24 cellular contexts compared by ENCODE assay signal in the genomic region with DNA sequence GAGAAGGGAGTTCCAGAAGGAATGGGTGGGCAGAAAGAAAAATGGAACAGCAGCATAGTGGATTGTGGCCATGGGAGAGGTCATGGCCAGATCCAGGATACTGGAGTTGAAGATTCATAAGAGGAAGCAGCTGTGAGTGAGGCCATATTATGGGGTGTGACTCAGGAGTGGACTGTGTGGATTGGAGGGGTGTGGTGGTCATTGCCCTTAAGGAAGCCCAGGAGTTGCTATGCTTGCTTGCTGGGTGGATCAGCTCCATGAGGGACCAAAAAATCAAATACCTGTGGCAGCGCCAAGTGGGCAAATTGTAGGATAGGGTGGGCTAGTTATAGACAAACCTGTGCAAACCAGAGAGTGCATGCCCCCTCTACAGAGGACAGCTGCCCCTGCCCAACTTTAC. TPM values are rescaled to one million over a fixed set of nuclear protein-coding genes. Genes with fewer than 3 reads are reported as not detected.
DNase-seq lines count a peak whose midpoint lies in the region; ATAC-seq and TF ChIP-seq lines count a peak whose summit lies in the region.
"Had no signal": no experiment of that assay in that cellular context is flagged by ENCODE, and none has a peak within 500 bp of the region (broad histone marks: within the 10 kb centered on the region; RNA-seq: fewer than 3 reads in every experiment).

No MANE protein-coding gene starts in this region.

- no peak overlapping the region for H3K56ac ChIP-seq in IMR-90 (ENCODE audit: extremely low read depth, insufficient read depth, low read length)

- no peak overlapping the region for H2BK120ac ChIP-seq in IMR-90 (ENCODE audit: low read depth, low read length)

- TF ChIP-seq RAD21 in IMR-90 (IDR thresholded peaks at IDR 0.05; ENCODE audit: low read length): no peak

- H3K27ac Mint-ChIP-seq in brain: peak overlapping the region in 3 of 5 experiments; percentile 3 to 56 (median 12)
- H3K27ac Mint-ChIP-seq: naive thymus-derived CD4-positive, alpha-beta T cell; stimulated activated memory B cell treated with anti-CD40 and anti-IgM and Interleukin-4, amounts not matched to agents 10 μg/mL and 1 μg/mL and 100 μg/mL, for 72 hours had no signal

- H3K27me3 Mint-ChIP-seq in brain: no peaks in the 10 kb centered on the region
- H3K27me3 Mint-ChIP-seq: stimulated activated memory B cell treated with anti-CD40 and anti-IgM and Interleukin-4, amounts not matched to agents 10 μg/mL and 1 μg/mL and 100 μg/mL, for 72 hours had no signal

- peaks cover 0 to 3% (median 0%) of the 10 kb centered on the region in 5 experiments for H3K9me3 Mint-ChIP-seq in brain
- H3K9me3 Mint-ChIP-seq: stimulated activated memory B cell treated with anti-CD40 and anti-IgM and Interleukin-4, amounts not matched to agents 10 μg/mL and 1 μg/mL and 100 μg/mL, for 72 hours had no signal

- POLR2A ChIA-PET in IMR-90 (lab: Charles Lee; ENCODE audit: unreplicated experiment): no interaction called here

- peak overlapping the region; percentile 51; the same call in 1 of the 2 replicates for H2AK5ac ChIP-seq in IMR-90 (ENCODE audit: low read depth, low read length)

- H2BK5ac ChIP-seq in IMR-90 (ENCODE audit: low read depth, low read length, poor library complexity, severe bottlenecking): no peak overlapping the region

- H3K36me3 ChIP-seq in IMR-90 (ENCODE audit: control insufficient read depth, insufficient read depth, low read length) (no peaks in the 10 kb centered on the region), mucosa of descending colon (ENCODE audit: low read depth) (no peaks in the 10 kb centered on the region)
- H3K36me3 ChIP-seq: BLaER1, cardiac muscle cell had no signal

- no peak overlapping the region for H4K5ac ChIP-seq in IMR-90 (ENCODE audit: low read depth, low read length)

- H2BK20ac ChIP-seq in IMR-90 (ENCODE audit: low read depth, low read length): peak overlapping the region; percentile 16; the same call in 1 of the 2 replicates

- H4K91ac ChIP-seq in IMR-90 (ENCODE audit: insufficient read depth, low read depth, low read length): no peak overlapping the region

- H3K79me1 ChIP-seq in IMR-90 (ENCODE audit: low read depth in 1 of 2, low read length in 2 of 2): peaks cover 32 to 51% of the 10 kb centered on the region in 2 experiments

- H3K36me3 Mint-ChIP-seq in brain: no peaks in the 10 kb centered on the region

- intact Hi-C loops in IMR-90 (cut with micrococcal nuclease): no loop called here
- intact Hi-C loops in mucosa of descending colon (cut with DNase I, micrococcal nuclease): no loop called here

- no peak overlapping the region for H3K23ac ChIP-seq in IMR-90 (ENCODE audit: low read depth, low read length)

- H3K27me3 ChIP-seq in IMR-90 (ENCODE audit: control insufficient read depth, insufficient read depth, low read length): no peaks in the 10 kb centered on the region
- H3K27me3 ChIP-seq: BLaER1, cardiac muscle cell had no signal

- no peak overlapping the region for H3K27ac ChIP-seq in IMR-90 (ENCODE audit: insufficient read depth, low read length)
- H3K27ac ChIP-seq: BLaER1, cardiac muscle cell, RWPE1, VCaP had no signal

- peaks cover 3% of the 10 kb centered on the region; the same call in 1 of the 2 replicates for H4K20me1 ChIP-seq in IMR-90 (ENCODE audit: insufficient read depth, low read length)
- H4K20me1 ChIP-seq: BLaER1 had no signal

- H3K9me1 ChIP-seq in IMR-90 (ENCODE audit: insufficient read depth, low read length): peaks cover 6% of the 10 kb centered on the region; the same call in 1 of the 2 replicates

- no peak overlapping the region for H2AFZ ChIP-seq in IMR-90 (replicated peaks; ENCODE audit: low read length, poor library complexity)

- no peak for TF ChIP-seq POLR2A in IMR-90 (IDR thresholded peaks at IDR 0.05; ENCODE audit: low read depth, low read length)

- H3K4me1 Mint-ChIP-seq in brain: peaks cover 67% of the 10 kb centered on the region

- peak; percentile 50 for DNase-seq in AG20443 (ENCODE audit: low spot score)
- no peak for DNase-seq in IMR-90
- DNase-seq in mucosa of descending colon: peak in 2 of 3 donors; percentile 44 to 74
- no peak for DNase-seq in NCI-H446 (lab: John Stamatoyannopoulos, UW)
- DNase-seq in NAMALWA (ENCODE audit: low spot score): no peak
- no peak for DNase-seq in activated CD8-positive, alpha-beta memory T cell treated with anti-CD3 and anti-CD28 coated beads, Interleukin-2, amount 50 U/mL, for 4 hours
- DNase-seq: activated CD4-positive, alpha-beta T cell treated with anti-CD3 and anti-CD28 coated beads for 48 hours; activated naive CD4-positive, alpha-beta T cell treated with Interleukin-2 at 50 U/mL for 16 hours; activated T-cell treated with anti-CD3 and anti-CD28 coated beads, Interleukin-2, amount 50 U/mL, for 48 hours; COR-L47; mesendoderm; naive thymus-derived CD4-positive, alpha-beta T cell; NCI-H1694; NCI-H2171 treated with DMSO at 0.1 percent for 48 hours; NCI-H524 treated with DMSO at 0.1 percent for 48 hours; stimulated activated CD4-positive, alpha-beta T cell treated with anti-CD3 and anti-CD28 coated beads, Interleukin-4, amount 100 ng/mL, for 1 hour had no signal

- no peak overlapping the region for H2BK15ac ChIP-seq in IMR-90 (ENCODE audit: low read depth, low read length)

- BruUV-seq in IMR-90 (replicated peaks; lab: Mats Ljungman, UMichigan): no TSS peak

- in situ Hi-C loops in IMR-90 (cut with MboI; ENCODE audit: low sequenced_read_pairs): no loop called here

- H3K9me3 ChIP-seq in IMR-90 (ENCODE audit: control insufficient read depth, insufficient read depth, low read length): no peaks in the 10 kb centered on the region
- H3K9me3 ChIP-seq in mucosa of descending colon: no peaks in the 10 kb centered on the region
- H3K9me3 ChIP-seq: BLaER1 had no signal

- dilution Hi-C loops in IMR-90 (cut with HindIII; ENCODE audit: low sequenced_read_pairs, unreplicated experiment): no loop called here

- H3K14ac ChIP-seq in IMR-90 (replicated peaks; ENCODE audit: low read depth, low read length): no peak overlapping the region

- H3K9ac ChIP-seq in IMR-90 (ENCODE audit: low read depth, low read length): no peak overlapping the region
- H3K9ac ChIP-seq: BLaER1 had no signal

- H3K18ac ChIP-seq in IMR-90 (ENCODE audit: low read depth, low read length): no peak overlapping the region

- no peak overlapping the region for H3K4ac ChIP-seq in IMR-90 (ENCODE audit: low read depth, low read length)

- H3K4me3 ChIP-seq in IMR-90 (ENCODE audit: insufficient read depth, low read depth, low read length): no peak overlapping the region
- no peak overlapping the region for H3K4me3 ChIP-seq in mucosa of descending colon
- H3K4me3 ChIP-seq: BLaER1, cardiac muscle cell had no signal

- H3K4me1 ChIP-seq in IMR-90 (ENCODE audit: control insufficient read depth, insufficient read depth, low read length): peaks cover 8% of the 10 kb centered on the region
- H3K4me1 ChIP-seq in mucosa of descending colon (ENCODE audit: low read depth): peaks cover 15% of the 10 kb centered on the region

- ATAC-seq in IMR-90 (ENCODE audit: low read depth): no peak
- ATAC-seq in mucosa of descending colon: peak; percentile 95
- ATAC-seq in GM21737 (IDR thresholded peaks at IDR 0.05; ENCODE audit: unreplicated experiment): no peak
- ATAC-seq: naive thymus-derived CD4-positive, alpha-beta T cell; SK-N-SH treated with all-trans-retinoic acid at 6 μM for 48 hours; stimulated activated memory B cell treated with anti-CD40 and anti-IgM and Interleukin-4, amounts not matched to agents 10 μg/mL and 1 μg/mL and 100 μg/mL, for 72 hours had no signal

- CTCF ChIA-PET in IMR-90 (lab: Yijun Ruan, JAX): interaction anchor here (0.6 to 1.0 kb wide), 4 partner anchors 89 to 144 kb away, joined by 3 to 5 read pairs (median 4); no protein-coding TSS in a partner anchor

- no peak overlapping the region for H3K4me3 Mint-ChIP-seq in brain
- H3K4me3 Mint-ChIP-seq: naive thymus-derived CD4-positive, alpha-beta T cell; stimulated activated memory B cell treated with anti-CD40 and anti-IgM and Interleukin-4, amounts not matched to agents 10 μg/mL and 1 μg/mL and 100 μg/mL, for 72 hours had no signal

- WGBS in IMR-90 (ENCODE audit: extremely low coverage in 2 of 2, insufficient read length in 1 of 2), 2 experiments: no CpG with 5 or more reads among the region's 1 CpG

- H4K8ac ChIP-seq in IMR-90 (ENCODE audit: low read depth in 2 of 2, low read length in 2 of 2): no peak overlapping the region

- no peak for TF ChIP-seq CTCF in IMR-90 (conservative IDR thresholded peaks at IDR 0.05; ENCODE audit: low read depth, low read length)
- TF ChIP-seq CTCF in brain (conservative IDR thresholded peaks at IDR 0.05): no peak
- no peak for TF ChIP-seq CTCF in mucosa of descending colon (IDR thresholded peaks at IDR 0.05)

- H2AK9ac ChIP-seq in IMR-90 (replicated peaks; ENCODE audit: low read depth, low read length, poor library complexity): no peak overlapping the region

- H3K4me2 ChIP-seq in IMR-90 (ENCODE audit: low read depth, low read length): no peak overlapping the region

TF ChIP-seq in IMR-90, 13 proteins besides CTCF, POLR2A, EP300 and RAD21:
- TF ChIP-seq RFX5 (IDR thresholded peaks at IDR 0.05; ENCODE audit: low read depth, low read length): no peak
- TF ChIP-seq, protein P1, sequence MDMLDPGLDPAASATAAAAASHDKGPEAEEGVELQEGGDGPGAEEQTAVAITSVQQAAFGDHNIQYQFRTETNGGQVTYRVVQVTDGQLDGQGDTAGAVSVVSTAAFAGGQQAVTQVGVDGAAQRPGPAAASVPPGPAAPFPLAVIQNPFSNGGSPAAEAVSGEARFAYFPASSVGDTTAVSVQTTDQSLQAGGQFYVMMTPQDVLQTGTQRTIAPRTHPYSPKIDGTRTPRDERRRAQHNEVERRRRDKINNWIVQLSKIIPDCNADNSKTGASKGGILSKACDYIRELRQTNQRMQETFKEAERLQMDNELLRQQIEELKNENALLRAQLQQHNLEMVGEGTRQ (IDR thresholded peaks at IDR 0.05; ENCODE audit: low read depth, low read length): no peak
- no peak for TF ChIP-seq SMC3 (IDR thresholded peaks at IDR 0.05; ENCODE audit: low read depth, low read length)
- no peak for TF ChIP-seq MAZ (IDR thresholded peaks at IDR 0.05; ENCODE audit: borderline replicate concordance, low read depth, low read length)
- TF ChIP-seq NFE2L2 (IDR thresholded peaks at IDR 0.05; ENCODE audit: low read depth, low read length): no peak
- no peak for TF ChIP-seq MXI1 (IDR thresholded peaks at IDR 0.05; ENCODE audit: borderline replicate concordance, low read depth, low read length)
- no peak for TF ChIP-seq BHLHE40 (IDR thresholded peaks at IDR 0.05; ENCODE audit: low read depth, low read length)

RNA-seq across cellular contexts. Expression of gene LRRC1, which starts 18.3 kb away (rescaled TPM):
- total RNA-seq in IMR-90 (2012; rRNA removed): 6.1 and 6.7 TPM in 2 replicates
- 4.3 and 5.1 TPM in 2 replicates for polyA plus RNA-seq in IMR-90 (2012; rRNA removed)
- 3.1 and 3.6 TPM in 2 replicates for polyA plus RNA-seq in IMR-90 (2012; cell fraction: cytosol; rRNA removed)
- polyA plus RNA-seq in IMR-90 (2012; cell fraction: nucleus; rRNA removed; ENCODE audit: low replicate concordance): 5.1 and 13.1 TPM in 2 replicates
- 7.6 TPM for polyA plus RNA-seq in brain (ENCODE audit: insufficient read depth, low read depth, low replicate concordance)
- 100 to 1,000 TPM in 1 of 3 donors, 10 to 100 TPM in 2; 57.7 to 105 (median 89.4) TPM for total RNA-seq in mucosa of descending colon

Comparison
In these comparisons a context has a peak if more than half of its experiments do, and no peak if none do; other contexts are left out.
1. DNase-seq: peak in AG20443 (single experiment) and mucosa of descending colon (2 of 3); none in IMR-90 (single experiment), NCI-H446 (0 of 2), NAMALWA (single experiment) and activated CD8-positive, alpha-beta memory T cell treated with anti-CD3 and anti-CD28 coated beads, Interleukin-2, amount 50 U/mL, for 4 hours (single experiment).